Comparison of ENCODE assay signal across 16 cellular contexts in genomic region chr1:184289825-184290550, GRCh38.
DNase-seq lines count a peak whose midpoint lies in the region; ATAC-seq and TF ChIP-seq lines count a peak whose summit lies in the region.
"Had no signal": no experiment of that assay in that cellular context is flagged by ENCODE, and none has a peak within 500 bp of the region (broad histone marks: within the 10 kb centered on the region; RNA-seq: fewer than 3 reads in every experiment).

No MANE protein-coding gene starts in this region.

- WGBS in mammary epithelial cell (ENCODE audit: low coverage, missing lambda C conversion rate), result 47% methylated on average over 5 of the region's 5 CpGs
- no CpG with 5 or more reads among the region's 5 CpGs for WGBS in neuronal stem cell (ENCODE audit: extremely low coverage in 2 of 2, insufficient read length in 2 of 2, insufficient replicate concordance in 1 of 2), 2 donors

- H2AK5ac ChIP-seq in neuronal stem cell (ENCODE audit: low read depth, low read length), result no peak overlapping the region

- intact Hi-C loops in mammary epithelial cell (cut with micrococcal nuclease) (no loop called here), left ventricle myocardium inferior (cut with micrococcal nuclease) (no loop called here)
- intact Hi-C loops in CD4-positive, alpha-beta T cell (cut with DNase I, micrococcal nuclease), result no loop called here

- no peaks in the 10 kb centered on the region for H4K20me1 ChIP-seq in mammary epithelial cell (ENCODE audit: insufficient read depth, low read length)

- in situ Hi-C loops in mammary epithelial cell (cut with MboI; ENCODE audit: low sequenced_read_pairs in 2 of 2), result no loop called here

- no peak overlapping the region for H4K8ac ChIP-seq in neuronal stem cell (ENCODE audit: low read depth, low read length)

- H3K27me3 ChIP-seq in mammary epithelial cell (ENCODE audit: insufficient read depth, low read length) (no peaks in the 10 kb centered on the region), neuronal stem cell (ENCODE audit: control insufficient read depth in 3 of 3, insufficient read depth in 3 of 3, low read depth in 1 of 3, low read length in 3 of 3) (no peaks in the 10 kb centered on the region), left ventricle myocardium inferior (ENCODE audit: low read depth) (no peaks in the 10 kb centered on the region)
- H3K27me3 ChIP-seq in CD4-positive, alpha-beta T cell (ENCODE audit: control insufficient read depth, insufficient read depth, low read length), result no peaks in the 10 kb centered on the region
- H3K27me3 ChIP-seq: gastrocnemius medialis, right lobe of liver had no signal

- peaks cover 5% of the 10 kb centered on the region for H3K9me3 Mint-ChIP-seq in CD4-positive, alpha-beta T cell

- no peak overlapping the region for H2BK5ac ChIP-seq in neuronal stem cell (ENCODE audit: low read length)

- H3K4ac ChIP-seq in neuronal stem cell (ENCODE audit: low read length), result no peak overlapping the region

- H3K9me3 ChIP-seq in mammary epithelial cell (replicated peaks; ENCODE audit: insufficient read depth, low read length) (no peaks in the 10 kb centered on the region), neuronal stem cell (replicated peaks in 1 of 2; ENCODE audit: control insufficient read depth in 2 of 2, insufficient read depth in 1 of 2, low read depth in 1 of 2, low read length in 2 of 2) (peaks cover 12 to 31% of the 10 kb centered on the region in 2 donors), left ventricle myocardium inferior (replicated peaks) (no peaks in the 10 kb centered on the region)
- peaks cover 8% of the 10 kb centered on the region for H3K9me3 ChIP-seq in CD4-positive, alpha-beta T cell (ENCODE audit: control insufficient read depth, low read length)
- H3K9me3 ChIP-seq: gastrocnemius medialis, right lobe of liver, thoracic aorta had no signal

- H3K27me3 Mint-ChIP-seq in CD4-positive, alpha-beta T cell, result no peaks in the 10 kb centered on the region
- H3K27me3 Mint-ChIP-seq: activated CD4-positive, alpha-beta T cell treated with anti-CD3 and anti-CD28 coated beads, Interleukin-2, amount 10 ng/mL, durations not matched to agents 24 days and 14 days had no signal

- H3K9ac ChIP-seq in mammary epithelial cell (ENCODE audit: insufficient read depth, low read length) (no peak overlapping the region), neuronal stem cell (ENCODE audit: low read depth, low read length, poor library complexity) (no peak overlapping the region)

- H3K4me2 ChIP-seq in mammary epithelial cell (ENCODE audit: insufficient read depth, low read depth, low read length) (no peak overlapping the region), neuronal stem cell (ENCODE audit: insufficient read depth, low read length, poor library complexity, severe bottlenecking) (no peak overlapping the region)

- dilution Hi-C loops in mammary epithelial cell (cut with HindIII; ENCODE audit: low sequenced_read_pairs), result no loop called here

- no peaks in the 10 kb centered on the region for H3K36me3 Mint-ChIP-seq in CD4-positive, alpha-beta T cell (ENCODE audit: low read depth)
- H3K36me3 Mint-ChIP-seq: immature natural killer cell had no signal

- no peak overlapping the region for H2BK12ac ChIP-seq in neuronal stem cell (ENCODE audit: low read length)

- H3K14ac ChIP-seq in neuronal stem cell (ENCODE audit: low read length), result no peak overlapping the region

- ATAC-seq in CD4-positive, alpha-beta T cell (ENCODE audit: poor library complexity), result no peak
- ATAC-seq: gastrocnemius medialis had no signal

- no peak overlapping the region for H3K23ac ChIP-seq in neuronal stem cell (ENCODE audit: low read depth, low read length, poor library complexity)

- H3K27ac Mint-ChIP-seq in CD4-positive, alpha-beta T cell, result no peak overlapping the region
- H3K27ac Mint-ChIP-seq: activated CD4-positive, alpha-beta T cell treated with anti-CD3 and anti-CD28 coated beads, Interleukin-2, amount 10 ng/mL, durations not matched to agents 24 days and 14 days; immature natural killer cell had no signal

- peaks cover 13% of the 10 kb centered on the region for H3K4me1 ChIP-seq in mammary epithelial cell (ENCODE audit: insufficient read depth, low read length)
- H3K4me1 ChIP-seq in neuronal stem cell (ENCODE audit: control insufficient read depth in 2 of 2, insufficient read depth in 1 of 2, low read depth in 1 of 2, low read length in 2 of 2), result peaks cover 0 to 2% of the 10 kb centered on the region in 2 donors
- peaks cover 25% of the 10 kb centered on the region for H3K4me1 ChIP-seq in left ventricle myocardium inferior
- H3K4me1 ChIP-seq: right lobe of liver had no signal

- no peak overlapping the region for H3K18ac ChIP-seq in neuronal stem cell (ENCODE audit: low read length)

- DNase-seq in NCI-H748 (lab: John Stamatoyannopoulos, UW; ENCODE audit: unreplicated experiment) (peak; percentile 27), NCI-H748 treated with DMSO at 0.1 percent for 48 hours (lab: John Stamatoyannopoulos, UW) (no peak), M059J (ENCODE audit: low read depth) (peak; percentile 32), mammary epithelial cell (peak; percentile 47), neuronal stem cell (ENCODE audit: low spot score) (peak; percentile 33), NCI-H187 (lab: John Stamatoyannopoulos, UW) (no peak), left ventricle myocardium inferior (no peak)
- no peak for DNase-seq in CD4-positive, alpha-beta T cell
- DNase-seq: activated CD4-positive, alpha-beta T cell treated with anti-CD3 and anti-CD28 coated beads, Interleukin-2, amount 10 ng/mL, durations not matched to agents 24 days and 14 days; Calu3; gastrocnemius medialis; immature natural killer cell; NCI-H1436 treated with DMSO at 0.1 percent for 48 hours; right lobe of liver; SHP77 treated with DMSO at 0.1 percent for 48 hours had no signal

- H2AFZ ChIP-seq in mammary epithelial cell (ENCODE audit: low read depth, low read length) (peak overlapping the region; percentile 25), neuronal stem cell (ENCODE audit: low read length) (no peak overlapping the region)

- H3K27ac ChIP-seq in mammary epithelial cell (ENCODE audit: insufficient read depth, low read depth, low read length) (no peak overlapping the region), neuronal stem cell (replicated peaks; ENCODE audit: low read length) (no peak overlapping the region), left ventricle myocardium inferior (replicated peaks) (no peak overlapping the region)
- H3K27ac ChIP-seq in CD4-positive, alpha-beta T cell (ENCODE audit: low read depth, low read length), result no peak overlapping the region
- H3K27ac ChIP-seq: gastrocnemius medialis, right lobe of liver, thoracic aorta had no signal

- H3K4me3 ChIP-seq in mammary epithelial cell (replicated peaks in 1 of 3; ENCODE audit: insufficient read depth in 1 of 3, low read depth in 2 of 3, low read length in 3 of 3), result no peak overlapping the region
- no peak overlapping the region for H3K4me3 ChIP-seq in neuronal stem cell (ENCODE audit: low read length in 2 of 2)
- no peak overlapping the region for H3K4me3 ChIP-seq in left ventricle myocardium inferior
- H3K4me3 ChIP-seq: gastrocnemius medialis, right lobe of liver, thoracic aorta had no signal

- no peak overlapping the region for H3K4me3 Mint-ChIP-seq in CD4-positive, alpha-beta T cell
- H3K4me3 Mint-ChIP-seq: activated CD4-positive, alpha-beta T cell treated with anti-CD3 and anti-CD28 coated beads, Interleukin-2, amount 10 ng/mL, durations not matched to agents 24 days and 14 days; immature natural killer cell had no signal

- H4K91ac ChIP-seq in neuronal stem cell (ENCODE audit: low read depth, low read length, poor library complexity), result no peak overlapping the region

- no peak overlapping the region for H2BK15ac ChIP-seq in neuronal stem cell (ENCODE audit: low read length)

- no peaks in the 10 kb centered on the region for H3K36me3 ChIP-seq in mammary epithelial cell (ENCODE audit: insufficient read depth, low read length)
- H3K36me3 ChIP-seq in neuronal stem cell (replicated peaks in 1 of 2; ENCODE audit: control insufficient read depth in 2 of 2, insufficient read depth in 2 of 2, low read length in 2 of 2), result peaks cover 0 to 1% of the 10 kb centered on the region in 2 donors
- H3K36me3 ChIP-seq in left ventricle myocardium inferior, result no peaks in the 10 kb centered on the region
- H3K36me3 ChIP-seq: gastrocnemius medialis, right lobe of liver, thoracic aorta had no signal

- H2BK120ac ChIP-seq in neuronal stem cell (ENCODE audit: low read depth, low read length), result no peak overlapping the region

- H3K79me1 ChIP-seq in neuronal stem cell (ENCODE audit: low read depth, low read length), result no peaks in the 10 kb centered on the region

- TF ChIP-seq CTCF in mammary epithelial cell (conservative IDR thresholded peaks at IDR 0.05 in 1 of 2, IDR thresholded peaks at IDR 0.05 in 1 of 2; ENCODE audit: extremely low read depth in 1 of 2, insufficient read depth in 1 of 2, low read depth in 1 of 2, low read length in 2 of 2) (no peak), left ventricle myocardium inferior (IDR thresholded peaks at IDR 0.05; ENCODE audit: borderline replicate concordance) (no peak)
- no peak for TF ChIP-seq CTCF in CD4-positive, alpha-beta T cell (IDR thresholded peaks at IDR 0.05)

- BruUV-seq in mammary epithelial cell (replicated peaks; lab: Mats Ljungman, UMichigan), result no TSS peak

- H3K79me2 ChIP-seq in mammary epithelial cell (ENCODE audit: insufficient read depth, low read length), result no peaks in the 10 kb centered on the region

- no peaks in the 10 kb centered on the region for H3K4me1 Mint-ChIP-seq in CD4-positive, alpha-beta T cell (ENCODE audit: low read depth)
- H3K4me1 Mint-ChIP-seq: activated CD4-positive, alpha-beta T cell treated with anti-CD3 and anti-CD28 coated beads, Interleukin-2, amount 10 ng/mL, durations not matched to agents 24 days and 14 days; immature natural killer cell had no signal

- POLR2A ChIA-PET in CD4-positive, alpha-beta T cell (lab: Charles Lee), result no interaction called here

- CTCF ChIA-PET in mammary epithelial cell (lab: Charles Lee; ENCODE audit: low non-redundant PET), result no interaction called here
- CTCF ChIA-PET in CD4-positive, alpha-beta T cell (lab: Charles Lee), result no interaction called here

Comparison
In these comparisons a context has a peak if more than half of its experiments do, and no peak if none do; other contexts are left out.
1. DNase-seq: peak in NCI-H748 (single experiment), M059J (single experiment), mammary epithelial cell (single experiment) and neuronal stem cell (single experiment); none in NCI-H748 treated with DMSO at 0.1 percent for 48 hours (single experiment), NCI-H187 (0 of 2), CD4-positive, alpha-beta T cell (0 of 10) and left ventricle myocardium inferior (single experiment).